Comparison of ENCODE assay signal across 30 cellular contexts in genomic region chr7:11243739-11244138, GRCh38.
"Had no signal": no experiment of that assay in that cellular context is flagged by ENCODE, and none has a peak within 500 bp of the region (broad histone marks: within the 10 kb centered on the region; RNA-seq: fewer than 3 reads in every experiment).

No MANE protein-coding gene starts in this region.

- H3K27ac Mint-ChIP-seq: activated CD4-positive, alpha-beta memory T cell treated with anti-CD3 and anti-CD28 coated beads for 36 hours; activated CD4-positive, alpha-beta T cell treated with anti-CD3 and anti-CD28 coated beads for 36 hours; activated CD4-positive, alpha-beta T cell treated with anti-CD3 and anti-CD28 coated beads, Interleukin-2, amount 10 ng/mL, durations not matched to agents 24 days and 14 days; activated CD8-positive, alpha-beta T cell treated with anti-CD3 and anti-CD28 coated beads, Interleukin-2, amount 10 ng/mL, durations not matched to agents 7 days and 5 days; activated naive CD4-positive, alpha-beta T cell treated with anti-CD3 and anti-CD28 coated beads, Interleukin-2, amount 10 ng/mL, durations not matched to agents 7 days and 5 days; activated naive CD4-positive, alpha-beta T cell treated with anti-CD3 and anti-CD28 coated beads, Interleukin-2, amount 50 U/mL, for 72 hours; activated naive CD8-positive, alpha-beta T cell treated with anti-CD3 and anti-CD28 coated beads, Interleukin-2, amount 10 ng/mL, durations not matched to agents 7 days and 5 days; activated T-cell treated with anti-CD3 and anti-CD28 coated beads, Interleukin-2, amount 50 U/mL, for 24 hours; activated T-cell treated with anti-CD3 and anti-CD28 coated beads, Interleukin-2, amount 50 U/mL, for 72 hours; brain had no signal

- ATAC-seq: activated CD4-positive, alpha-beta T cell treated with anti-CD3 and anti-CD28 coated beads for 36 hours; activated CD8-positive, alpha-beta T cell treated with anti-CD3 and anti-CD28 coated beads, Interleukin-2, amount 10 ng/mL, durations not matched to agents 7 days and 5 days; activated naive CD4-positive, alpha-beta T cell treated with anti-CD3 and anti-CD28 coated beads, Interleukin-2, amount 50 U/mL, for 72 hours; activated T-cell treated with anti-CD3 and anti-CD28 coated beads, Interleukin-2, amount 50 U/mL, for 72 hours had no signal

- H3K4me3 ChIP-seq: ascending aorta, breast epithelium, cardiac muscle cell, colonic mucosa, esophagus squamous epithelium had no signal

- FAIRE-seq: endometrium, endothelial cell of umbilical vein had no signal

- H3K9me3 Mint-ChIP-seq: activated CD4-positive, alpha-beta memory T cell treated with anti-CD3 and anti-CD28 coated beads for 36 hours; activated CD4-positive, alpha-beta T cell treated with anti-CD3 and anti-CD28 coated beads, Interleukin-2, amount 10 ng/mL, durations not matched to agents 24 days and 14 days; activated naive CD4-positive, alpha-beta T cell treated with anti-CD3 and anti-CD28 coated beads, Interleukin-2, amount 10 ng/mL, durations not matched to agents 7 days and 5 days; activated naive CD4-positive, alpha-beta T cell treated with anti-CD3 and anti-CD28 coated beads, Interleukin-2, amount 50 U/mL, for 72 hours; activated naive CD8-positive, alpha-beta T cell treated with anti-CD3 and anti-CD28 coated beads, Interleukin-2, amount 10 ng/mL, durations not matched to agents 7 days and 5 days; activated T-cell treated with anti-CD3 and anti-CD28 coated beads, Interleukin-2, amount 50 U/mL, for 24 hours; activated T-cell treated with anti-CD3 and anti-CD28 coated beads, Interleukin-2, amount 50 U/mL, for 72 hours had no signal

- H3K9me3 ChIP-seq: ascending aorta, breast epithelium, colonic mucosa, esophagus squamous epithelium had no signal

- H3K27ac ChIP-seq: ascending aorta, breast epithelium, cardiac muscle cell, colonic mucosa, epithelial cell of prostate, esophagus squamous epithelium had no signal

- H3K4me1 ChIP-seq: ascending aorta, breast epithelium, colonic mucosa, esophagus squamous epithelium had no signal

- H3K36me3 ChIP-seq: ascending aorta, breast epithelium, cardiac muscle cell, colonic mucosa, esophagus squamous epithelium had no signal

- H3K27me3 ChIP-seq: ascending aorta, breast epithelium, cardiac muscle cell, colonic mucosa, esophagus squamous epithelium had no signal

- H3K4me3 Mint-ChIP-seq: activated CD4-positive, alpha-beta memory T cell treated with anti-CD3 and anti-CD28 coated beads for 36 hours; activated CD4-positive, alpha-beta T cell treated with anti-CD3 and anti-CD28 coated beads for 36 hours; activated CD4-positive, alpha-beta T cell treated with anti-CD3 and anti-CD28 coated beads, Interleukin-2, amount 10 ng/mL, durations not matched to agents 24 days and 14 days; activated CD8-positive, alpha-beta T cell treated with anti-CD3 and anti-CD28 coated beads, Interleukin-2, amount 10 ng/mL, durations not matched to agents 7 days and 5 days; activated naive CD4-positive, alpha-beta T cell treated with anti-CD3 and anti-CD28 coated beads, Interleukin-2, amount 10 ng/mL, durations not matched to agents 7 days and 5 days; activated naive CD8-positive, alpha-beta T cell treated with anti-CD3 and anti-CD28 coated beads, Interleukin-2, amount 10 ng/mL, durations not matched to agents 7 days and 5 days; activated T-cell treated with anti-CD3 and anti-CD28 coated beads, Interleukin-2, amount 50 U/mL, for 24 hours; activated T-cell treated with anti-CD3 and anti-CD28 coated beads, Interleukin-2, amount 50 U/mL, for 72 hours; brain had no signal

- H3K4me1 Mint-ChIP-seq: activated CD4-positive, alpha-beta T cell treated with anti-CD3 and anti-CD28 coated beads for 36 hours; activated CD4-positive, alpha-beta T cell treated with anti-CD3 and anti-CD28 coated beads, Interleukin-2, amount 10 ng/mL, durations not matched to agents 24 days and 14 days; activated naive CD4-positive, alpha-beta T cell treated with anti-CD3 and anti-CD28 coated beads, Interleukin-2, amount 10 ng/mL, durations not matched to agents 7 days and 5 days; activated naive CD8-positive, alpha-beta T cell treated with anti-CD3 and anti-CD28 coated beads, Interleukin-2, amount 10 ng/mL, durations not matched to agents 7 days and 5 days; brain had no signal

- H3K36me3 Mint-ChIP-seq: activated CD4-positive, alpha-beta memory T cell treated with anti-CD3 and anti-CD28 coated beads for 36 hours; activated naive CD4-positive, alpha-beta T cell treated with anti-CD3 and anti-CD28 coated beads, Interleukin-2, amount 10 ng/mL, durations not matched to agents 7 days and 5 days; activated naive CD4-positive, alpha-beta T cell treated with anti-CD3 and anti-CD28 coated beads, Interleukin-2, amount 50 U/mL, for 72 hours; activated naive CD8-positive, alpha-beta T cell treated with anti-CD3 and anti-CD28 coated beads, Interleukin-2, amount 10 ng/mL, durations not matched to agents 7 days and 5 days; brain had no signal

- DNase-seq: activated CD4-positive, alpha-beta memory T cell treated with anti-CD3 and anti-CD28 coated beads for 36 hours; activated CD4-positive, alpha-beta T cell treated with anti-CD3 and anti-CD28 coated beads for 36 hours; activated CD4-positive, alpha-beta T cell treated with anti-CD3 and anti-CD28 coated beads, Interleukin-2, amount 10 ng/mL, durations not matched to agents 24 days and 14 days; activated CD4-positive, CD25-positive, alpha-beta regulatory T cell; activated CD4-positive, CD25-positive, alpha-beta regulatory T cell treated with anti-CD3 and anti-CD28 coated beads, Interleukin-2, amount 50 U/mL, for 72 hours; activated CD8-positive, alpha-beta memory T cell treated with anti-CD3 and anti-CD28 coated beads, Interleukin-2, amount 50 U/mL, for 48 hours; activated CD8-positive, alpha-beta T cell treated with anti-CD3 and anti-CD28 coated beads, Interleukin-2, amount 10 ng/mL, durations not matched to agents 7 days and 5 days; activated gamma-delta T cell; activated naive CD4-positive, alpha-beta T cell; activated naive CD4-positive, alpha-beta T cell treated with anti-CD3 and anti-CD28 coated beads, Interleukin-2, amount 10 ng/mL, durations not matched to agents 7 days and 5 days; activated naive CD8-positive, alpha-beta T cell treated with anti-CD3 and anti-CD28 coated beads, Interleukin-2, amount 10 ng/mL, durations not matched to agents 7 days and 5 days; activated T-cell treated with anti-CD3 and anti-CD28 coated beads for 4 hours; activated T-cell treated with anti-CD3 and anti-CD28 coated beads, Interleukin-2, amount 50 U/mL, for 24 hours; activated T-cell treated with anti-CD3 and anti-CD28 coated beads, Interleukin-2, amount 50 U/mL, for 72 hours; central memory CD4-positive, alpha-beta T cell; cerebellar nuclear complex; colonic mucosa; effector CD8-positive, alpha-beta T cell; esophagus squamous epithelium; foreskin melanocyte; head of caudate nucleus; hippocampal formation had no signal

- H3K27me3 Mint-ChIP-seq: activated CD4-positive, alpha-beta T cell treated with anti-CD3 and anti-CD28 coated beads, Interleukin-2, amount 10 ng/mL, durations not matched to agents 24 days and 14 days; activated naive CD4-positive, alpha-beta T cell treated with anti-CD3 and anti-CD28 coated beads, Interleukin-2, amount 10 ng/mL, durations not matched to agents 7 days and 5 days; activated naive CD8-positive, alpha-beta T cell treated with anti-CD3 and anti-CD28 coated beads, Interleukin-2, amount 10 ng/mL, durations not matched to agents 7 days and 5 days; brain had no signal
